Comparison of ENCODE assay signal across 8 cellular contexts in the genomic region with DNA sequence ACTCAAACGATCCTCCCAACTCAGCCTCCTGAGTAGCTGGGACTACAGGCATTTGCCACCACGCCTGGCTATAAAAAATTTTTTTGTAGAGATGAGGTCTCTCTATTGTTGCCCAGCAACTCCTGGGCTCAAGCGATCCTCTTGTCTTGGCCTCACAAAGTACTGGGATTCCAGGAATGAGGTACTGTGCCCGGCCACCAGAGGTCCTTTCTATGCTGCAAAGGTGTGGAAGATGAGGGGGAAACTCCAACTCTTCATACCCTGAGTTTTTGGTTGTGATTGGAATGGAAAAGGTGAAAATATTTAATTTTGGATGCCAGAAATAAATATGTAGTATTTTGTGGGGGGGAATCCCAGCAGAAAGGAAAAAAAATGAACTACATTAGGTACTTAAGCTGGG. TPM values are rescaled to one million over a fixed set of nuclear protein-coding genes. Genes with fewer than 3 reads are reported as not detected.
DNase-seq lines count a peak whose midpoint lies in the region; ATAC-seq and TF ChIP-seq lines count a peak whose summit lies in the region.

No MANE protein-coding gene starts in this region.

- no peak overlapping the region for H3K23ac ChIP-seq in H9 (ENCODE audit: insufficient read length, low read depth, low read length)

- no peak overlapping the region for H2BK5ac ChIP-seq in H9 (ENCODE audit: insufficient read length, low read length)

- H2BK12ac ChIP-seq in H9 (ENCODE audit: insufficient read length, low read depth, low read length) = no peak overlapping the region

- H3K4me3 Mint-ChIP-seq in H9 (no peak overlapping the region), WTC11 (no peak overlapping the region)

- no peak overlapping the region for H4K91ac ChIP-seq in H9 (ENCODE audit: insufficient read length, low read depth, low read length)

- H2AK5ac ChIP-seq in H9 (ENCODE audit: insufficient read length, low read length) = no peak overlapping the region

- H2BK15ac ChIP-seq in H9 (ENCODE audit: low read depth, low read length) = no peak overlapping the region

- H3K9ac ChIP-seq in H9 (ENCODE audit: extremely low read depth, insufficient read length, low read length) = no peak overlapping the region

- no peak overlapping the region for H3K27ac ChIP-seq in H9 (ENCODE audit: insufficient read length, low read depth, low read length)

- no peaks in the 10 kb centered on the region for H3K36me3 Mint-ChIP-seq in H9 (ENCODE audit: insufficient read depth in 1 of 3, low read depth in 3 of 3)
- H3K36me3 Mint-ChIP-seq in WTC11 = no peaks in the 10 kb centered on the region

- H4K8ac ChIP-seq in H9 (replicated peaks; ENCODE audit: insufficient read length, low read depth, low read length) = no peak overlapping the region

- H3K56ac ChIP-seq in H9 (ENCODE audit: insufficient read length, low read depth, low read length) = no peak overlapping the region

- no peaks in the 10 kb centered on the region for H3K23me2 ChIP-seq in H9 (ENCODE audit: insufficient read length, low read depth, low read length, poor library complexity, severe bottlenecking)

- no peaks in the 10 kb centered on the region; the same call in 1 of the 2 replicates for H3K27me3 Mint-ChIP-seq in H9 (ENCODE audit: low read depth)
- H3K27me3 Mint-ChIP-seq in WTC11 (ENCODE audit: low read depth) = no peaks in the 10 kb centered on the region; the same call in 1 of the 2 replicates

- CTCF ChIA-PET in WTC11 (lab: Charles Lee) = no interaction called here

- H3K4ac ChIP-seq in H9 (ENCODE audit: low read depth, low read length) = no peak overlapping the region

- no peak overlapping the region for H3K18ac ChIP-seq in H9 (ENCODE audit: insufficient read length, low read depth, low read length)

- no CpG with 5 or more reads among the region's 4 CpGs for WGBS in H9 (ENCODE audit: extremely low coverage, insufficient read length, low lambda C conversion rate)

- no peaks in the 10 kb centered on the region for H3K79me2 ChIP-seq in H9 (ENCODE audit: insufficient read depth, low read length)

- TF ChIP-seq CTCF in H9 (conservative IDR thresholded peaks at IDR 0.05) (peak; percentile 74), WTC11 (IDR thresholded peaks at IDR 0.05) (peak; percentile 33; the same call in 1 of the 2 replicates)

- ATAC-seq in WTC11 (peak; percentile 83), GM18909 (IDR thresholded peaks at IDR 0.05; ENCODE audit: poor library complexity, unreplicated experiment) (no peak), HG03095 (IDR thresholded peaks at IDR 0.05; ENCODE audit: unreplicated experiment) (no peak), HG02759 (IDR thresholded peaks at IDR 0.05; ENCODE audit: unreplicated experiment) (no peak)

- H3K4me2 ChIP-seq in H9 (ENCODE audit: insufficient read depth, insufficient read length, low read length) = no peak overlapping the region

- H4K20me1 ChIP-seq in H9 (ENCODE audit: control insufficient read depth, insufficient read depth, insufficient read length) = no peaks in the 10 kb centered on the region

- H3K9me3 ChIP-seq in H9 (ENCODE audit: control insufficient read depth, low read depth, low read length) = no peaks in the 10 kb centered on the region

- H4K5ac ChIP-seq in H9 (ENCODE audit: insufficient read length, low read depth, low read length) = no peak overlapping the region

- no peak overlapping the region for H3T11ph ChIP-seq in H9 (ENCODE audit: low read length)

- no peaks in the 10 kb centered on the region for H3K9me3 Mint-ChIP-seq in H9
- no peaks in the 10 kb centered on the region for H3K9me3 Mint-ChIP-seq in WTC11

- POLR2A ChIA-PET in WTC11 (lab: Charles Lee) = no interaction called here

- H3K4me1 Mint-ChIP-seq in H9 = no peaks in the 10 kb centered on the region
- H3K4me1 Mint-ChIP-seq in WTC11 = no peaks in the 10 kb centered on the region

- no peak overlapping the region for H2AFZ ChIP-seq in H9 (ENCODE audit: low read length)

- no peaks in the 10 kb centered on the region; the same call in 1 of the 2 replicates for H3K27me3 ChIP-seq in H9 (ENCODE audit: insufficient read depth, low read length)

- no peak overlapping the region for H2BK20ac ChIP-seq in H9 (ENCODE audit: low read depth, low read length, poor library complexity, severe bottlenecking)

- peak; percentile 36 for DNase-seq in COR-L47 (lab: John Stamatoyannopoulos, UW)
- peak; percentile 42 for DNase-seq in H9
- DNase-seq in WTC11 (ENCODE audit: low spot score) = peak; percentile 45
- DNase-seq in islet precursor cell = peak; percentile 71
- no peak for DNase-seq in NCI-H1436 (lab: John Stamatoyannopoulos, UW)

- H3K79me1 ChIP-seq in H9 (ENCODE audit: insufficient read depth, low read depth, low read length, poor library complexity, severe bottlenecking) = no peaks in the 10 kb centered on the region

- H3K14ac ChIP-seq in H9 (ENCODE audit: insufficient read depth, low read length) = no peak overlapping the region

- H3K4me1 ChIP-seq in H9 (ENCODE audit: insufficient read depth, low read length) = no peaks in the 10 kb centered on the region

- H3K27ac Mint-ChIP-seq in H9 (no peak overlapping the region), WTC11 (no peak overlapping the region)

- no peak overlapping the region for H2BK120ac ChIP-seq in H9 (ENCODE audit: low read depth, low read length, poor library complexity, severe bottlenecking)

TF ChIP-seq in WTC11, 78 proteins besides CTCF, POLR2A, EP300 and RAD21:
- TF ChIP-seq IRF2 (CRISPR knock-in tag; IDR thresholded peaks at IDR 0.05; ENCODE audit: borderline replicate concordance, low read depth) (no peak), ZNF416 (CRISPR knock-in tag; IDR thresholded peaks at IDR 0.05) (no peak), ZNF219 (CRISPR knock-in tag; IDR thresholded peaks at IDR 0.05; ENCODE audit: borderline replicate concordance) (no peak), MXD4 (CRISPR knock-in tag; IDR thresholded peaks at IDR 0.05; ENCODE audit: borderline replicate concordance) (no peak), TCF7 (CRISPR knock-in tag; IDR thresholded peaks at IDR 0.05; ENCODE audit: low read depth) (no peak), ELF4 (CRISPR knock-in tag; IDR thresholded peaks at IDR 0.05; ENCODE audit: low read depth) (no peak), ETV6 (CRISPR knock-in tag; IDR thresholded peaks at IDR 0.05) (no peak), NR3C1 (CRISPR knock-in tag; conservative IDR thresholded peaks at IDR 0.05; ENCODE audit: low read depth) (no peak)
- TF ChIP-seq, protein P1, sequence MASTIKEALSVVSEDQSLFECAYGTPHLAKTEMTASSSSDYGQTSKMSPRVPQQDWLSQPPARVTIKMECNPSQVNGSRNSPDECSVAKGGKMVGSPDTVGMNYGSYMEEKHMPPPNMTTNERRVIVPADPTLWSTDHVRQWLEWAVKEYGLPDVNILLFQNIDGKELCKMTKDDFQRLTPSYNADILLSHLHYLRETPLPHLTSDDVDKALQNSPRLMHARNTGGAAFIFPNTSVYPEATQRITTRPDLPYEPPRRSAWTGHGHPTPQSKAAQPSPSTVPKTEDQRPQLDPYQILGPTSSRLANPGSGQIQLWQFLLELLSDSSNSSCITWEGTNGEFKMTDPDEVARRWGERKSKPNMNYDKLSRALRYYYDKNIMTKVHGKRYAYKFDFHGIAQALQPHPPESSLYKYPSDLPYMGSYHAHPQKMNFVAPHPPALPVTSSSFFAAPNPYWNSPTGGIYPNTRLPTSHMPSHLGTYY (CRISPR knock-in tag; IDR thresholded peaks at IDR 0.05) = no peak
- TF ChIP-seq, protein P2, sequence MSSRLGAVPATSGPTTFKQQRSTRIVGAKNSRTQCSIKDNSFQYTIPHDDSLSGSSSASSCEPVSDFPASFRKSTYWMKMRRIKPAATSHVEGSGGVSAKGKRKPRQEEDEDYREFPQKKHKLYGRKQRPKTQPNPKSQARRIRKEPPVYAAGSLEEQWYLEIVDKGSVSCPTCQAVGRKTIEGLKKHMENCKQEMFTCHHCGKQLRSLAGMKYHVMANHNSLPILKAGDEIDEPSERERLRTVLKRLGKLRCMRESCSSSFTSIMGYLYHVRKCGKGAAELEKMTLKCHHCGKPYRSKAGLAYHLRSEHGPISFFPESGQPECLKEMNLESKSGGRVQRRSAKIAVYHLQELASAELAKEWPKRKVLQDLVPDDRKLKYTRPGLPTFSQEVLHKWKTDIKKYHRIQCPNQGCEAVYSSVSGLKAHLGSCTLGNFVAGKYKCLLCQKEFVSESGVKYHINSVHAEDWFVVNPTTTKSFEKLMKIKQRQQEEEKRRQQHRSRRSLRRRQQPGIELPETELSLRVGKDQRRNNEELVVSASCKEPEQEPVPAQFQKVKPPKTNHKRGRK (CRISPR knock-in tag; IDR thresholded peaks at IDR 0.05; ENCODE audit: borderline replicate concordance) = no peak
- TF ChIP-seq, protein P3, sequence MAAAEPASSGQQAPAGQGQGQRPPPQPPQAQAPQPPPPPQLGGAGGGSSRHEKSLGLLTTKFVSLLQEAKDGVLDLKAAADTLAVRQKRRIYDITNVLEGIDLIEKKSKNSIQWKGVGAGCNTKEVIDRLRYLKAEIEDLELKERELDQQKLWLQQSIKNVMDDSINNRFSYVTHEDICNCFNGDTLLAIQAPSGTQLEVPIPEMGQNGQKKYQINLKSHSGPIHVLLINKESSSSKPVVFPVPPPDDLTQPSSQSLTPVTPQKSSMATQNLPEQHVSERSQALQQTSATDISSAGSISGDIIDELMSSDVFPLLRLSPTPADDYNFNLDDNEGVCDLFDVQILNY (CRISPR knock-in tag; IDR thresholded peaks at IDR 0.05) = no peak
- TF ChIP-seq, protein P4, sequence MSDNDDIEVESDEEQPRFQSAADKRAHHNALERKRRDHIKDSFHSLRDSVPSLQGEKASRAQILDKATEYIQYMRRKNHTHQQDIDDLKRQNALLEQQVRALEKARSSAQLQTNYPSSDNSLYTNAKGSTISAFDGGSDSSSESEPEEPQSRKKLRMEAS (CRISPR knock-in tag; IDR thresholded peaks at IDR 0.05) = no peak
- TF ChIP-seq, protein P5, sequence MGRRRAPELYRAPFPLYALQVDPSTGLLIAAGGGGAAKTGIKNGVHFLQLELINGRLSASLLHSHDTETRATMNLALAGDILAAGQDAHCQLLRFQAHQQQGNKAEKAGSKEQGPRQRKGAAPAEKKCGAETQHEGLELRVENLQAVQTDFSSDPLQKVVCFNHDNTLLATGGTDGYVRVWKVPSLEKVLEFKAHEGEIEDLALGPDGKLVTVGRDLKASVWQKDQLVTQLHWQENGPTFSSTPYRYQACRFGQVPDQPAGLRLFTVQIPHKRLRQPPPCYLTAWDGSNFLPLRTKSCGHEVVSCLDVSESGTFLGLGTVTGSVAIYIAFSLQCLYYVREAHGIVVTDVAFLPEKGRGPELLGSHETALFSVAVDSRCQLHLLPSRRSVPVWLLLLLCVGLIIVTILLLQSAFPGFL (CRISPR knock-in tag; IDR thresholded peaks at IDR 0.05; ENCODE audit: borderline replicate concordance) = no peak
TF ChIP-seq in WTC11: peak in this region for 0.

RNA-seq across cellular contexts. Expression of a gene that starts 36.0 kb away (rescaled TPM):
- total RNA-seq in H9 (2021) = 61.2 and 66.8 TPM in 2 replicates
- 52.5 to 60.6 TPM (median 58.3 TPM) in 3 replicates for total RNA-seq in WTC11 (2021)
